In genomic region chr6:89260832-89261231, GRCh38 we compare ENCODE assay signal across 12 cellular contexts. TPM values are rescaled to one million over a fixed set of nuclear protein-coding genes. Genes with fewer than 3 reads are reported as not detected.
DNase-seq lines count a peak whose midpoint lies in the region; ATAC-seq and TF ChIP-seq lines count a peak whose summit lies in the region.
"Had no signal": no experiment of that assay in that cellular context is flagged by ENCODE, and none has a peak within 500 bp of the region (broad histone marks: within the 10 kb centered on the region; RNA-seq: fewer than 3 reads in every experiment).

No MANE protein-coding gene starts in this region.

- no peaks in the 10 kb centered on the region for H3K79me2 ChIP-seq in osteoblast (ENCODE audit: insufficient read depth, low read length)
- no peaks in the 10 kb centered on the region for H3K79me2 ChIP-seq in GM23338 (replicated peaks; ENCODE audit: insufficient read depth)

- intact Hi-C loops in CD4-positive, alpha-beta T cell (cut with DNase I, micrococcal nuclease): no loop called here

- H3K9me2 ChIP-seq in GM23338 (ENCODE audit: insufficient read depth): no peaks in the 10 kb centered on the region

- H3K4me1 ChIP-seq in adipocyte (ENCODE audit: control insufficient read depth, insufficient read depth, low read length) (no peaks in the 10 kb centered on the region), osteoblast (ENCODE audit: insufficient read depth, low read length) (no peaks in the 10 kb centered on the region), GM23338 (ENCODE audit: insufficient read depth) (no peaks in the 10 kb centered on the region)
- H3K4me1 ChIP-seq: uterus had no signal

- H3K27ac Mint-ChIP-seq in CD4-positive, alpha-beta T cell: no peak overlapping the region
- no peak overlapping the region for H3K27ac Mint-ChIP-seq in GM23338

- no peak overlapping the region for H3K4me3 Mint-ChIP-seq in CD4-positive, alpha-beta T cell
- H3K4me3 Mint-ChIP-seq in GM23338: no peak overlapping the region

- no peaks in the 10 kb centered on the region for H3K27me3 Mint-ChIP-seq in CD4-positive, alpha-beta T cell
- H3K27me3 Mint-ChIP-seq in GM23338 (ENCODE audit: insufficient read depth, low read depth, poor library complexity): peaks cover 4% of the 10 kb centered on the region

- H3F3A ChIP-seq in GM23338 (replicated peaks; ENCODE audit: low read depth): no peaks in the 10 kb centered on the region

- H3K9me3 Mint-ChIP-seq in CD4-positive, alpha-beta T cell: no peaks in the 10 kb centered on the region
- H3K9me3 Mint-ChIP-seq in GM23338: no peaks in the 10 kb centered on the region

- CTCF ChIA-PET in CD4-positive, alpha-beta T cell (lab: Charles Lee): no interaction called here

- ATAC-seq in CD4-positive, alpha-beta T cell (ENCODE audit: poor library complexity): peak; percentile 43
- ATAC-seq in GM18868 (IDR thresholded peaks at IDR 0.05; ENCODE audit: unreplicated experiment) (peak; percentile 47), GM23338 (no peak), GM18520 (IDR thresholded peaks at IDR 0.05; ENCODE audit: unreplicated experiment) (no peak)

- peaks cover 8% of the 10 kb centered on the region for H3K4me1 Mint-ChIP-seq in CD4-positive, alpha-beta T cell (ENCODE audit: low read depth)
- no peaks in the 10 kb centered on the region for H3K4me1 Mint-ChIP-seq in GM23338

- H3K27me3 ChIP-seq in CD4-positive, alpha-beta T cell (ENCODE audit: control insufficient read depth, insufficient read depth, low read length): no peaks in the 10 kb centered on the region
- H3K27me3 ChIP-seq in adipocyte (replicated peaks; ENCODE audit: control insufficient read depth, insufficient read depth, low read length) (peaks cover 10% of the 10 kb centered on the region), osteoblast (ENCODE audit: insufficient read depth, low read length) (no peaks in the 10 kb centered on the region), GM23338 (ENCODE audit: insufficient read depth) (no peaks in the 10 kb centered on the region)
- H3K27me3 ChIP-seq: uterus had no signal

- H3K4me3 ChIP-seq in adipocyte (ENCODE audit: low read length) (no peak overlapping the region), osteoblast (ENCODE audit: insufficient read depth, low read length) (no peak overlapping the region), GM23338 (no peak overlapping the region)
- H3K4me3 ChIP-seq: uterus had no signal

- H2AFZ ChIP-seq in osteoblast (ENCODE audit: low read length) (no peak overlapping the region), GM23338 (no peak overlapping the region)

- no peaks in the 10 kb centered on the region for H4K20me1 ChIP-seq in osteoblast (ENCODE audit: insufficient read depth, low read length)
- H4K20me1 ChIP-seq in GM23338 (replicated peaks; ENCODE audit: insufficient read depth): no peaks in the 10 kb centered on the region

- TF ChIP-seq CTCF in CD4-positive, alpha-beta T cell (IDR thresholded peaks at IDR 0.05): no peak
- no peak for TF ChIP-seq CTCF in osteoblast (IDR thresholded peaks at IDR 0.05; ENCODE audit: extremely low read depth, low read depth, low read length)
- TF ChIP-seq CTCF in GM23338 (conservative IDR thresholded peaks at IDR 0.05; ENCODE audit: low read depth in 2 of 2): no peak
- no peak for TF ChIP-seq CTCF in GM20000 (IDR thresholded peaks at IDR 0.05; ENCODE audit: extremely low read depth, missing control alignments)

- H3K9ac ChIP-seq in adipocyte (ENCODE audit: low read length): no peak overlapping the region

- no peak overlapping the region for H3K27ac ChIP-seq in CD4-positive, alpha-beta T cell (ENCODE audit: low read depth, low read length)
- H3K27ac ChIP-seq in osteoblast (ENCODE audit: low read depth, low read length) (no peak overlapping the region), GM23338 (ENCODE audit: low read depth) (no peak overlapping the region)
- H3K27ac ChIP-seq: uterus had no signal

- H3K4me2 ChIP-seq in osteoblast (ENCODE audit: insufficient read depth, low read length): no peak overlapping the region
- no peak overlapping the region for H3K4me2 ChIP-seq in GM23338

- no peaks in the 10 kb centered on the region for H3K36me3 Mint-ChIP-seq in CD4-positive, alpha-beta T cell (ENCODE audit: low read depth)
- H3K36me3 Mint-ChIP-seq in GM23338 (ENCODE audit: low read depth): no peaks in the 10 kb centered on the region

- no peaks in the 10 kb centered on the region for H3K9me3 ChIP-seq in CD4-positive, alpha-beta T cell (ENCODE audit: control insufficient read depth, low read length)
- H3K9me3 ChIP-seq in adipocyte (ENCODE audit: control insufficient read depth, low read length) (no peaks in the 10 kb centered on the region), osteoblast (ENCODE audit: low read depth, low read length) (no peaks in the 10 kb centered on the region)
- H3K9me3 ChIP-seq: uterus had no signal

- DNase-seq in CD4-positive, alpha-beta T cell: no peak
- DNase-seq in NCI-H2171 (lab: John Stamatoyannopoulos, UW) (peak; percentile 51), adipocyte (ENCODE audit: low read depth) (peak; percentile 6), osteoblast (ENCODE audit: insufficient read length, low spot score, missing footprints) (no peak), GM23338 (ENCODE audit: low spot score) (no peak), GM20000 (ENCODE audit: low spot score) (no peak)
- DNase-seq: activated naive CD4-positive, alpha-beta T cell treated with Interleukin-2 at 50 U/mL for 16 hours; NCI-H187; uterus had no signal

- POLR2A ChIA-PET in CD4-positive, alpha-beta T cell (lab: Charles Lee): no interaction called here

- no peaks in the 10 kb centered on the region for H3K36me3 ChIP-seq in adipocyte (ENCODE audit: control insufficient read depth, insufficient read depth, low read length, severe bottlenecking)
- no peaks in the 10 kb centered on the region for H3K36me3 ChIP-seq in osteoblast (ENCODE audit: insufficient read depth, low read length)
- H3K36me3 ChIP-seq in GM23338 (ENCODE audit: insufficient read depth): no peaks in the 10 kb centered on the region
- H3K36me3 ChIP-seq: uterus had no signal

TF ChIP-seq in GM23338, 12 proteins besides CTCF, POLR2A, EP300 and RAD21:
- TF ChIP-seq ZNF114 (CRISPR knock-in tag; IDR thresholded peaks at IDR 0.05): no peak
- TF ChIP-seq ZNF331 (CRISPR knock-in tag; IDR thresholded peaks at IDR 0.05; ENCODE audit: low read depth): no peak
- TF ChIP-seq JUNB (IDR thresholded peaks at IDR 0.05; ENCODE audit: unreplicated experiment): no peak
- TF ChIP-seq ETS1 (IDR thresholded peaks at IDR 0.05): no peak
- no peak for TF ChIP-seq CREB1 (CRISPR knock-in tag; IDR thresholded peaks at IDR 0.05; ENCODE audit: low read depth)

RNA-seq across cellular contexts. Expression of gene GABRR1, which starts 43.7 kb away (rescaled TPM):
- not detected for total RNA-seq in CD4-positive, alpha-beta T cell
- total RNA-seq in osteoblast: not detected in 2 replicates
- total RNA-seq in GM23338 (2014; rRNA removed; shearing (Covaris generic)): 0.14 and 0.16 TPM in 2 replicates
- 0.12 and 0.37 TPM in 2 replicates for polyA plus RNA-seq in GM23338 (2016; fragmentation: Nextera tagmentation; extraction: Ambion mirVana)
- total RNA-seq: Daoy had no signal

RNA-seq across cellular contexts. Expression of gene GABRR2, which starts 54.3 kb away (rescaled TPM):
- total RNA-seq in CD4-positive, alpha-beta T cell: under 1 TPM; 0.47 to 0.49 TPM
- not detected in 2 replicates for total RNA-seq in osteoblast
- 0.39 TPM in 1 of 2 replicates, not detected in the other for total RNA-seq in GM23338 (2014; rRNA removed; shearing (Covaris generic))
- polyA plus RNA-seq in GM23338 (2016; fragmentation: Nextera tagmentation; extraction: Ambion mirVana): not detected in 2 replicates
- total RNA-seq: Daoy had no signal

Comparison
In these comparisons a context has a peak if more than half of its experiments do, and no peak if none do; other contexts are left out.
1. ATAC-seq: peak in CD4-positive, alpha-beta T cell (single experiment) and GM18868 (single experiment); none in GM23338 (single experiment) and GM18520 (single experiment).
2. DNase-seq: peak in NCI-H2171 (single experiment) and adipocyte (single experiment); none in CD4-positive, alpha-beta T cell (0 of 10), osteoblast (single experiment), GM23338 (single experiment) and GM20000 (single experiment).